In the genomic region with DNA sequence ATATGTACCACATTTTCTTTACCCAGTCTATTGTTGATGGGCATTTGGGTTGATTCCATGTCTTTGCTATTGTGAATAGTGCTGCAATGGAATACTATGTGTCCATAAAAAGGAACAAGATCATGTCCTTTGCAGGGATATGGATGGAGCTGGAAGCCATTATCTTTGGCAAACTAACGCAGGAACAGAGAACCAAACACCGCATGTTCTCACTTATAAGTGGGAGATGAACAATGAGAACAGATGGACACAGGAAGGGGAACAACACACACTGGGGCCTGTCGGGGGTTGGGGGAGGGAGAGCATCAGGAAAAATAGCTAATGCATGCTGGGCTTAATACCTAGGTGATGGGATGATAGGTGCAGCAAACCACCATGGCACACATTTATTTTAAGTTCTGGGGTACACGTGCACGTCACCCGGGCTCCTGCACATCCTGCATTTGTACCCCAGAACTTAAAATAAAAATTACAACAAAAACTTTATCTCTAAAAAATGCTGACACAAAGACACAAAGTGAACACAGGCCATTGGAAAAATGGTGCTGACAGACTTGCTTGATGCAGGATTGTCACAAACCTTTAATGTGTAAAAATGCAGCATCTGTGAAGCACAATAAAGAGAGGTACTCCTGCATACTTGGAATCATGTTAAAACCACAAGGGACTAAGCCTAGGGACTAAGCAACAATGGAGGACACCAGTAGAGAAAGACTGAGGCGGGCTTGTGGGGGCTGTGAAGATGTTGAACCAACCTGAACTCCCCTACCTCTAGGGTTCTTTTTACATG, we compare ENCODE assay signal across 21 cellular contexts. TPM values are rescaled to one million over a fixed set of nuclear protein-coding genes. Genes with fewer than 3 reads are reported as not detected.
DNase-seq lines count a peak whose midpoint lies in the region; ATAC-seq lines count a peak whose summit lies in the region.
"Had no signal": no experiment of that assay in that cellular context is flagged by ENCODE, and none has a peak within 500 bp of the region (broad histone marks: within the 10 kb centered on the region; RNA-seq: fewer than 3 reads in every experiment).

No MANE protein-coding gene starts in this region.

- no peaks in the 10 kb centered on the region for H3K9me3 Mint-ChIP-seq in naive thymus-derived CD8-positive, alpha-beta T cell
- H3K9me3 Mint-ChIP-seq: CD4-positive, alpha-beta T cell; CD8-positive, alpha-beta memory T cell had no signal

- no peak overlapping the region for H3K27ac Mint-ChIP-seq in naive thymus-derived CD8-positive, alpha-beta T cell
- H3K27ac Mint-ChIP-seq: CD14-positive monocyte; CD4-positive, alpha-beta T cell; CD8-positive, alpha-beta memory T cell had no signal

- peaks cover 0 to 11% (median 2%) of the 10 kb centered on the region in 4 donors for H3K4me1 Mint-ChIP-seq in naive thymus-derived CD8-positive, alpha-beta T cell
- H3K4me1 Mint-ChIP-seq: CD8-positive, alpha-beta memory T cell had no signal

- no peak overlapping the region for H3K4me3 Mint-ChIP-seq in naive thymus-derived CD8-positive, alpha-beta T cell
- H3K4me3 Mint-ChIP-seq: CD14-positive monocyte; CD4-positive, alpha-beta T cell; CD8-positive, alpha-beta memory T cell had no signal

- ATAC-seq in HG03039 (IDR thresholded peaks at IDR 0.05; ENCODE audit: unreplicated experiment), result no peak
- ATAC-seq in naive thymus-derived CD8-positive, alpha-beta T cell, result no peak
- ATAC-seq in GM21367 (IDR thresholded peaks at IDR 0.05; ENCODE audit: unreplicated experiment), result no peak
- ATAC-seq: A549 had no signal

- H3K27me3 Mint-ChIP-seq in naive thymus-derived CD8-positive, alpha-beta T cell, result peaks cover 0 to 29% (median 3%) of the 10 kb centered on the region in 5 donors

- POLR2A ChIA-PET in naive thymus-derived CD8-positive, alpha-beta T cell (lab: Charles Lee), result no interaction called here

- no peaks in the 10 kb centered on the region for H3K36me3 Mint-ChIP-seq in naive thymus-derived CD8-positive, alpha-beta T cell
- H3K36me3 Mint-ChIP-seq: CD14-positive monocyte; CD8-positive, alpha-beta memory T cell had no signal

- DNase-seq in NCI-H82 (lab: John Stamatoyannopoulos, UW), result peak; percentile 73
- no peak for DNase-seq in NCI-H82 treated with DMSO at 0.1 percent for 48 hours (lab: John Stamatoyannopoulos, UW; ENCODE audit: unreplicated experiment)
- peak; percentile 27 for DNase-seq in NCI-H2171 (lab: John Stamatoyannopoulos, UW)
- DNase-seq in cerebellar cortex (ENCODE audit: low spot score), result peak; percentile 55
- no peak for DNase-seq in naive thymus-derived CD8-positive, alpha-beta T cell
- DNase-seq: 8988T; ACHN; AML-193; BE2C; CD4-positive, alpha-beta T cell; CD8-positive, alpha-beta memory T cell; DMS 273 treated with DMSO at 0.1 percent for 48 hours; DMS79; EL; GF-D8; H7; HCEC 1CT had no signal

RNA-seq across cellular contexts. Expression of a gene that starts 48.8 kb away (rescaled TPM):
- total RNA-seq in naive thymus-derived CD8-positive, alpha-beta T cell, result not detected
- polyA plus RNA-seq in naive thymus-derived CD8-positive, alpha-beta T cell, result not detected

Comparison
In these comparisons a context has a peak if more than half of its experiments do, and no peak if none do; other contexts are left out.
1. DNase-seq: peak in NCI-H82 (single experiment), NCI-H2171 (single experiment) and cerebellar cortex (single experiment); none in NCI-H82 treated with DMSO at 0.1 percent for 48 hours (single experiment) and naive thymus-derived CD8-positive, alpha-beta T cell (0 of 10).